ENCODE assay signal across 9 cellular contexts in genomic region chr20:31515775-31516107, GRCh38. TPM values are rescaled to one million over a fixed set of nuclear protein-coding genes. Genes with fewer than 3 reads are reported as not detected.
A peak's percentile ranks its signal among the peaks of the same experiment; 100 is the strongest.
DNase-seq lines count a peak whose midpoint lies in the region; FAIRE-seq and TF ChIP-seq lines count a peak whose summit lies in the region.
"Had no signal": no experiment of that assay in that cellular context is flagged by ENCODE, and none has a peak within 500 bp of the region (broad histone marks: within the 10 kb centered on the region; RNA-seq: fewer than 3 reads in every experiment).

No MANE protein-coding gene starts in this region.

- H2AFZ ChIP-seq in neural cell (ENCODE audit: low read depth, low read length) = no peak overlapping the region

- peak overlapping the region; percentile 93 for H3K4me2 ChIP-seq in neural cell (ENCODE audit: low read length)

- peak overlapping the region; percentile 86 for H3K9ac ChIP-seq in neural cell (ENCODE audit: low read length)

- H4K20me1 ChIP-seq in neural cell (ENCODE audit: insufficient read depth) = no peaks in the 10 kb centered on the region

- no peaks in the 10 kb centered on the region for H3F3A ChIP-seq in neural cell (ENCODE audit: insufficient read depth, low read length, poor library complexity, severe bottlenecking)

- no peaks in the 10 kb centered on the region for H3K9me2 ChIP-seq in neural cell (ENCODE audit: insufficient read depth, low read length)

- TF ChIP-seq EP300 in neural cell (conservative IDR thresholded peaks at IDR 0.05; ENCODE audit: poor library complexity, severe bottlenecking) = no peak

- peak overlapping the region; percentile 94 for H3K27ac ChIP-seq in C4-2B
- H3K27ac ChIP-seq in neural cell (ENCODE audit: low read length) = no peak overlapping the region
- no peak overlapping the region for H3K27ac ChIP-seq in caudate nucleus (ENCODE audit: low read depth, low read length)

- H3K27me3 ChIP-seq in neural cell (ENCODE audit: insufficient read depth, low read depth, low read length) = no peaks in the 10 kb centered on the region

- no peaks in the 10 kb centered on the region for H3K36me3 ChIP-seq in neural cell (ENCODE audit: insufficient read depth, low read length)

- FAIRE-seq in H54 (lab: Jason Lieb, UNC) = no peak
- FAIRE-seq: TTC549 had no signal

- peaks cover 36% of the 10 kb centered on the region for H3K79me2 ChIP-seq in neural cell (replicated peaks; ENCODE audit: insufficient read depth, low read length)

- H3K4me3 ChIP-seq in Jurkat, Clone E6-1 (ENCODE audit: low read length) = peak overlapping the region; percentile 95
- H3K4me3 ChIP-seq in cardiac fibroblast (replicated peaks in 1 of 2; ENCODE audit: low read depth in 2 of 2, low read length in 2 of 2) (peak overlapping the region; percentile 98 to 100), neural cell (ENCODE audit: low read length) (peak overlapping the region; percentile 73)

- H3K9me3 ChIP-seq in neural cell (ENCODE audit: low read length) = no peaks in the 10 kb centered on the region

- no peak for DNase-seq in Jurkat, Clone E6-1 (ENCODE audit: low read depth, low spot score)
- no peak for DNase-seq in cardiac fibroblast (ENCODE audit: low read depth in 2 of 2)
- DNase-seq in SHP77 treated with DMSO at 0.1 percent for 48 hours (lab: John Stamatoyannopoulos, UW) = no peak
- DNase-seq in caudate nucleus (lab: John Stamatoyannopoulos, UW) = no peak
- no peak for DNase-seq in H54 (ENCODE audit: insufficient read length, low spot score)
- DNase-seq in NCI-H524 treated with DMSO at 0.1 percent for 48 hours (lab: John Stamatoyannopoulos, UW) = no peak

- no peak for TF ChIP-seq POLR2A in H54 (IDR thresholded peaks at IDR 0.05; ENCODE audit: low read depth, low read length)

- no peak for TF ChIP-seq CTCF in C4-2B (conservative IDR thresholded peaks at IDR 0.05)
- TF ChIP-seq CTCF in cardiac fibroblast (IDR thresholded peaks at IDR 0.05; ENCODE audit: low read depth, low read length) = no peak
- TF ChIP-seq CTCF in neural cell (IDR thresholded peaks at IDR 0.05; ENCODE audit: poor library complexity, severe bottlenecking) = no peak

- no peak for TF ChIP-seq RAD21 in neural cell (conservative IDR thresholded peaks at IDR 0.05)

TF ChIP-seq in neural cell, 6 proteins besides CTCF, POLR2A, EP300 and RAD21:
- TF ChIP-seq SMC3 (conservative IDR thresholded peaks at IDR 0.05; ENCODE audit: poor library complexity) (no peak), EZH2 (IDR thresholded peaks at IDR 0.05; ENCODE audit: borderline replicate concordance, insufficient read depth, low read length, poor library complexity, severe bottlenecking) (no peak)

RNA-seq across cellular contexts. Expression of gene HM13, which starts 1.5 kb away (rescaled TPM):
- 140 TPM for polyA plus RNA-seq in Jurkat, Clone E6-1 (2012; ENCODE audit: insufficient read depth, insufficient read length)
- 93.1 and 95.4 TPM in 2 replicates for polyA plus RNA-seq in neural cell
- 86.9 and 93.4 TPM in 2 replicates for polyA minus RNA-seq in neural cell

RNA-seq across cellular contexts. Expression of gene REM1, which starts 40.7 kb away (rescaled TPM):
- polyA plus RNA-seq in Jurkat, Clone E6-1 (2012; ENCODE audit: insufficient read depth, insufficient read length) = not detected
- not detected in 2 replicates for polyA plus RNA-seq in neural cell
- polyA minus RNA-seq in neural cell = not detected in 2 replicates

RNA-seq across cellular contexts. Expression of gene DEFB124, which starts 40.8 kb away (rescaled TPM):
- not detected for polyA plus RNA-seq in Jurkat, Clone E6-1 (2012; ENCODE audit: insufficient read depth, insufficient read length)
- polyA plus RNA-seq in neural cell = not detected in 2 replicates
- not detected in 2 replicates for polyA minus RNA-seq in neural cell
